In genomic region chr21:39434950-39435349, GRCh38 we compare ENCODE assay signal across 24 cellular contexts.
"Had no signal": no experiment of that assay in that cellular context is flagged by ENCODE, and none has a peak within 500 bp of the region (broad histone marks: within the 10 kb centered on the region; RNA-seq: fewer than 3 reads in every experiment).

No MANE protein-coding gene starts in this region.

- H3K36me3 Mint-ChIP-seq: activated CD4-positive, alpha-beta memory T cell treated with anti-CD3 and anti-CD28 coated beads for 36 hours; activated naive CD8-positive, alpha-beta T cell; T-cell had no signal

- H3K4me3 ChIP-seq: MG63 had no signal

- H3K4me3 Mint-ChIP-seq: activated CD4-positive, alpha-beta memory T cell treated with anti-CD3 and anti-CD28 coated beads for 36 hours; activated CD4-positive, alpha-beta T cell treated with anti-CD3 and anti-CD28 coated beads, Interleukin-2, amount 10 ng/mL, durations not matched to agents 7 days and 5 days; activated naive CD4-positive, alpha-beta T cell treated with anti-CD3 and anti-CD28 coated beads for 36 hours; activated naive CD8-positive, alpha-beta T cell; activated T-cell treated with anti-CD3 and anti-CD28 coated beads, Interleukin-2, amount 50 U/mL, for 4 hours; T-cell had no signal

- DNase-seq: activated CD4-positive, alpha-beta memory T cell treated with anti-CD3 and anti-CD28 coated beads for 36 hours; activated CD4-positive, alpha-beta T cell treated with anti-CD3 and anti-CD28 coated beads, Interleukin-2, amount 10 ng/mL, durations not matched to agents 7 days and 5 days; activated CD4-positive, CD25-positive, alpha-beta regulatory T cell; activated CD8-positive, alpha-beta memory T cell treated with anti-CD3 and anti-CD28 coated beads for 24 hours; activated gamma-delta T cell; activated naive CD4-positive, alpha-beta T cell treated with anti-CD3 and anti-CD28 coated beads for 36 hours; activated T-cell treated with anti-CD3 and anti-CD28 coated beads, Interleukin-2, amount 50 U/mL, for 4 hours; brain microvascular endothelial cell; cerebellar nuclear complex; KG1; MG63; MV-4-11; NCI-H1092 treated with DMSO at 0.1 percent for 48 hours; NCI-H1417 treated with DMSO at 0.1 percent for 48 hours; NCI-H1694; NCI-H2029; NCI-H345; NCI-H510A; NCI-H526 treated with DMSO at 0.1 percent for 48 hours; SHP77 treated with DMSO at 0.1 percent for 48 hours; T-cell; T-helper 2 cell had no signal

- H3K27ac Mint-ChIP-seq: activated CD4-positive, alpha-beta memory T cell treated with anti-CD3 and anti-CD28 coated beads for 36 hours; activated CD4-positive, alpha-beta T cell treated with anti-CD3 and anti-CD28 coated beads, Interleukin-2, amount 10 ng/mL, durations not matched to agents 7 days and 5 days; activated naive CD4-positive, alpha-beta T cell treated with anti-CD3 and anti-CD28 coated beads for 36 hours; activated naive CD8-positive, alpha-beta T cell; T-cell had no signal

- H3K9me3 Mint-ChIP-seq: activated CD4-positive, alpha-beta memory T cell treated with anti-CD3 and anti-CD28 coated beads for 36 hours; activated CD4-positive, alpha-beta T cell treated with anti-CD3 and anti-CD28 coated beads, Interleukin-2, amount 10 ng/mL, durations not matched to agents 7 days and 5 days; activated naive CD4-positive, alpha-beta T cell treated with anti-CD3 and anti-CD28 coated beads for 36 hours; activated T-cell treated with anti-CD3 and anti-CD28 coated beads, Interleukin-2, amount 50 U/mL, for 4 hours; T-cell had no signal

- ATAC-seq: activated T-cell treated with anti-CD3 and anti-CD28 coated beads, Interleukin-2, amount 50 U/mL, for 4 hours; T-cell had no signal

- H3K4me1 Mint-ChIP-seq: activated CD4-positive, alpha-beta T cell treated with anti-CD3 and anti-CD28 coated beads, Interleukin-2, amount 10 ng/mL, durations not matched to agents 7 days and 5 days; T-cell had no signal

- H3K9me3 ChIP-seq: MG63 had no signal

- H3K36me3 ChIP-seq: brain microvascular endothelial cell, MG63 had no signal

- H3K27me3 ChIP-seq: brain microvascular endothelial cell, MG63 had no signal

- H3K27ac ChIP-seq: brain microvascular endothelial cell, VCaP had no signal
